In the genomic region with DNA sequence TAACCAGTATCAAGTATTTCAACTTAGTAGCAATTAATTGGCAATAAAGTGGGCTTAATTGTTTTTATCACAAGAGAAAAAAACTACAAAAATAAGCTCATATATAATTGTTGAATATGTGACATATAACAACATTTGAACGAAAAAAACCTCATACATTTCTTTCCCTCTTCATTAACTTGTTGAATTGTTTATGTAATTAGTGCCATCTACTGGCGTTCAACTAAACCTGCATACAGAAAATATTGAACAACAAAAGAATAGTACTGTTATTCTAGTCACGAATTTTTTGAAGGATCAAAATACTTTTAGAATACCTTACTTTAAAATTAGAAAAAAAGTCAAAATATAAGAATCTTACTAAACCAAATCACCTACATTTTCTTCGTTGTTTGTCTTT, we compare ENCODE assay signal across 8 cellular contexts.
DNase-seq lines count a peak whose midpoint lies in the region; ATAC-seq and TF ChIP-seq lines count a peak whose summit lies in the region.

No MANE protein-coding gene starts in this region.

- no peaks in the 10 kb centered on the region for H3K27me3 Mint-ChIP-seq in progenitor cell of endocrine pancreas

- no peak overlapping the region for H3K4me3 Mint-ChIP-seq in progenitor cell of endocrine pancreas (ENCODE audit: low read depth)
- no peak overlapping the region for H3K4me3 Mint-ChIP-seq in stimulated activated effector memory CD8-positive, alpha-beta T cell treated with anti-CD3 and anti-CD28 coated beads, Interleukin-12 subunit alpha, Interleukin-12 subunit beta, amount 100 ng/mL, for 72 hours

- intact Hi-C loops in dorsolateral prefrontal cortex (cut with DNase I), result loop anchor here in 1 of 2 donors (5.0 kb wide), 2 partner anchors 446 to 621 kb away; no protein-coding TSS in a partner anchor

- H3K27ac ChIP-seq in dorsolateral prefrontal cortex, result no peak overlapping the region

- no peak overlapping the region for H3K4me3 ChIP-seq in dorsolateral prefrontal cortex

- H3K4me1 Mint-ChIP-seq in progenitor cell of endocrine pancreas (ENCODE audit: low read depth), result no peaks in the 10 kb centered on the region
- no peaks in the 10 kb centered on the region for H3K4me1 Mint-ChIP-seq in stimulated activated effector memory CD8-positive, alpha-beta T cell treated with anti-CD3 and anti-CD28 coated beads, Interleukin-12 subunit alpha, Interleukin-12 subunit beta, amount 100 ng/mL, for 72 hours

- DNase-seq in A172 (ENCODE audit: low spot score) (peak; percentile 36), NCI-H748 (lab: John Stamatoyannopoulos, UW; ENCODE audit: unreplicated experiment) (peak; percentile 23), dorsolateral prefrontal cortex (no peak), progenitor cell of endocrine pancreas (ENCODE audit: low spot score, unreplicated experiment) (no peak)
- DNase-seq in stimulated activated effector memory CD8-positive, alpha-beta T cell treated with anti-CD3 and anti-CD28 coated beads, Interleukin-12 subunit alpha, Interleukin-12 subunit beta, amount 100 ng/mL, for 72 hours (ENCODE audit: low spot score in 2 of 2), result no peak
- no peak for DNase-seq in stimulated activated CD4-positive, alpha-beta T cell treated with anti-CD3 and anti-CD28 coated beads, Interleukin-4, amount 100 ng/mL, for 24 hours

- peaks cover 23% of the 10 kb centered on the region for H3K9me3 Mint-ChIP-seq in progenitor cell of endocrine pancreas (ENCODE audit: low read depth)
- no peaks in the 10 kb centered on the region for H3K9me3 Mint-ChIP-seq in stimulated activated effector memory CD8-positive, alpha-beta T cell treated with anti-CD3 and anti-CD28 coated beads, Interleukin-12 subunit alpha, Interleukin-12 subunit beta, amount 100 ng/mL, for 72 hours

- H3K27ac Mint-ChIP-seq in progenitor cell of endocrine pancreas, result no peak overlapping the region
- H3K27ac Mint-ChIP-seq in stimulated activated effector memory CD8-positive, alpha-beta T cell treated with anti-CD3 and anti-CD28 coated beads, Interleukin-12 subunit alpha, Interleukin-12 subunit beta, amount 100 ng/mL, for 72 hours, result no peak overlapping the region

- peaks cover 0 to 34% (median 0%) of the 10 kb centered on the region in 45 donors for H3K27me3 ChIP-seq in dorsolateral prefrontal cortex

- ATAC-seq in GM18517 (IDR thresholded peaks at IDR 0.05; ENCODE audit: unreplicated experiment) (peak; percentile 59), HG02970 (IDR thresholded peaks at IDR 0.05; ENCODE audit: low FRiP score, unreplicated experiment) (no peak)
- no peak for ATAC-seq in stimulated activated effector memory CD8-positive, alpha-beta T cell treated with anti-CD3 and anti-CD28 coated beads, Interleukin-12 subunit alpha, Interleukin-12 subunit beta, amount 100 ng/mL, for 72 hours

- H3K36me3 Mint-ChIP-seq in progenitor cell of endocrine pancreas (ENCODE audit: insufficient read depth), result no peaks in the 10 kb centered on the region
- no peaks in the 10 kb centered on the region for H3K36me3 Mint-ChIP-seq in stimulated activated effector memory CD8-positive, alpha-beta T cell treated with anti-CD3 and anti-CD28 coated beads, Interleukin-12 subunit alpha, Interleukin-12 subunit beta, amount 100 ng/mL, for 72 hours

- TF ChIP-seq CTCF in dorsolateral prefrontal cortex (IDR thresholded peaks at IDR 0.05 in 54 of 56, conservative IDR thresholded peaks at IDR 0.05 in 2 of 56; ENCODE audit: low read depth in 1 of 56, partially characterized antibody in 56 of 56), result peak in 55 of 56 donors; percentile 44 to 82 (median 68)
- TF ChIP-seq CTCF in progenitor cell of endocrine pancreas (IDR thresholded peaks at IDR 0.05; ENCODE audit: unreplicated experiment), result peak; percentile 61

Comparison
In these comparisons a context has a peak if more than half of its experiments do, and no peak if none do; other contexts are left out.
1. DNase-seq: peak in A172 (single experiment) and NCI-H748 (single experiment); none in dorsolateral prefrontal cortex (0 of 10), progenitor cell of endocrine pancreas (single experiment), stimulated activated effector memory CD8-positive, alpha-beta T cell treated with anti-CD3 and anti-CD28 coated beads, Interleukin-12 subunit alpha, Interleukin-12 subunit beta, amount 100 ng/mL, for 72 hours (0 of 2) and stimulated activated CD4-positive, alpha-beta T cell treated with anti-CD3 and anti-CD28 coated beads, Interleukin-4, amount 100 ng/mL, for 24 hours (single experiment).